8 cellular contexts compared by ENCODE assay signal in the genomic region with DNA sequence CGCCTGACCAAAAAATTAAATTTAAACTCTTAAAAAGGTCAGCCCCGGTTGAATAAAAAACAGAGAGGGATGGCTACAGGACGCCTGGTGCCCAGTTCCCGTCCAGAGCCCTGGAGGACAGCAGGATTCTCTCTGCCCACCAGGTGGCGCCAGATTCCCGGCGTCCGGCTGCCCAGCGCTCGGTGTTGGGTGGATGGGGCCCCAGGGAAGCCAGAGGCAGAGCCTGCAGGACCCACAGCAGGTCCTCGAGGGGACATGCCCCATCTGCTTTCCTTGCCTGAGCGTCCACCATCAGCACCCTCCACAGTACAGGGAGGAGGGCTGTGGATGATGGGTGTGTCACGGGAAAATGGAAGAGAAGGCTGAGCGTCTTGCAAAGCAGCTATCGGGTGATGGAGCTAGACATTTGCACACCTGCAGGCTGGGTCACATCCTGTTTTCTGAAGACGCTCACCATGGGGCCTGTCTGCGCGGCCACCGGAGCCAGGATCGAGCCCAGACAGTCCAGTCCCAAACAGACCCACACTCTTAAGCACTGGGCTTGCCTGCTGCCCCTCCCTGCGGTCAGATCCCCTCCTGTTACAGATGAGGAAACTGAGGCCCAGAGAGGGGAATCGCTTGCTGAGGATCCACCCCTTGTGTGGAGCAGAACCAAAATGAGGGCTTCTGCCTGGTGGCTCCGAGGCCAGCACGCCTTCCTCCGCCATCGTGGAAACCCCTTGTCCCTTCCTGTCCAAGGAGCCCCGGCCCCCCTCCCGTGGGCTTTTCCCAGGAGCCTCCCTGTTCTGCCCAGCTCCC. TPM values are rescaled to one million over a fixed set of nuclear protein-coding genes. Genes with fewer than 3 reads are reported as not detected.
DNase-seq lines count a peak whose midpoint lies in the region; ATAC-seq and TF ChIP-seq lines count a peak whose summit lies in the region.

No MANE protein-coding gene starts in this region.

- no peak overlapping the region for H3K4me3 Mint-ChIP-seq in type B pancreatic cell

- no peaks in the 10 kb centered on the region for H3K36me3 Mint-ChIP-seq in type B pancreatic cell

- no peaks in the 10 kb centered on the region for H3K9me3 Mint-ChIP-seq in type B pancreatic cell

- TF ChIP-seq EP300 in SK-N-SH (IDR thresholded peaks at IDR 0.05; ENCODE audit: borderline replicate concordance in 1 of 2, low read depth in 1 of 2, low read length in 1 of 2) = no peak

- H3K27me3 Mint-ChIP-seq in type B pancreatic cell = peaks cover 6% of the 10 kb centered on the region

- peaks cover 24% of the 10 kb centered on the region for H3K4me1 Mint-ChIP-seq in type B pancreatic cell (ENCODE audit: unreplicated experiment)

- H4K20me1 ChIP-seq in SK-N-SH (ENCODE audit: insufficient read depth) = no peaks in the 10 kb centered on the region

- no peak overlapping the region for H2AFZ ChIP-seq in SK-N-SH (ENCODE audit: low read depth)

- H3K9me2 ChIP-seq in SK-N-SH = no peaks in the 10 kb centered on the region

- H3K4me3 ChIP-seq in AG04449 (ENCODE audit: low read depth, low read length) (no peak overlapping the region), SK-N-SH (ENCODE audit: low read depth in 2 of 2, low read length in 1 of 2) (peak overlapping the region in 1 of 2 experiments; percentile 57; a peak in 1 of 4 replicates)

- intact Hi-C loops in posterior vena cava (cut with DNase I) = loop anchor here (2.0 kb wide), 3 partner anchors 136 to 146 kb away; no protein-coding TSS in a partner anchor

- H3K4me2 ChIP-seq in SK-N-SH = no peak overlapping the region

- H3K4me1 ChIP-seq in SK-N-SH (ENCODE audit: control insufficient read depth in 1 of 2, insufficient read depth in 2 of 2, low read depth in 1 of 2, low read length in 1 of 2) = peaks cover 4 to 9% of the 10 kb centered on the region in 2 experiments; a peak in 2 of 4 replicates

- peaks cover 4% of the 10 kb centered on the region for H3F3A ChIP-seq in SK-N-SH (replicated peaks; ENCODE audit: insufficient read depth)

- WGBS in SK-N-SH (ENCODE audit: low lambda C conversion rate) = 100% methylated on average over 1 of the region's 28 CpGs

- peak; percentile 81 for TF ChIP-seq RAD21 in SK-N-SH (IDR thresholded peaks at IDR 0.05; ENCODE audit: low read length)

- CTCF ChIA-PET in AG04449 (lab: Yijun Ruan, JAX) (interaction anchor here (0.6 to 11.5 kb wide), 24 partner anchors 8 to 358 kb away, joined by 3 to 258 read pairs (median 8); a partner anchor contains a TSS), SK-N-SH (lab: Yijun Ruan, JAX) (interaction anchor here (0.6 to 3.8 kb wide), 13 partner anchors 9 to 358 kb away, joined by 3 to 35 read pairs (median 4); no protein-coding TSS in a partner anchor)

- no peaks in the 10 kb centered on the region for H3K36me3 ChIP-seq in SK-N-SH (replicated peaks in 1 of 2; ENCODE audit: control insufficient read depth in 1 of 2, insufficient read depth in 2 of 2, low read length in 1 of 2)

- no peaks in the 10 kb centered on the region for H3K27me3 ChIP-seq in SK-N-SH (ENCODE audit: insufficient read depth)

- no peaks in the 10 kb centered on the region for H3K79me2 ChIP-seq in SK-N-SH (ENCODE audit: insufficient read depth)

- H3K9me3 ChIP-seq in SK-N-SH = no peaks in the 10 kb centered on the region

- H3K27ac Mint-ChIP-seq in type B pancreatic cell = peak overlapping the region; percentile 6

- H3K9ac ChIP-seq in SK-N-SH = no peak overlapping the region

- peak; percentile 65 for ATAC-seq in GM18909 (IDR thresholded peaks at IDR 0.05; ENCODE audit: poor library complexity, unreplicated experiment)

- POLR2A ChIA-PET in AG04449 (lab: Yijun Ruan, JAX) = interaction anchor here (1.0 to 3.9 kb wide), 4 partner anchors 140 to 358 kb away, joined by 3 to 29 read pairs (median 20); a partner anchor contains a TSS
- POLR2A ChIA-PET in SK-N-SH (lab: Yijun Ruan, JAX) = no interaction called here

- TF ChIP-seq CTCF in AG04449 (IDR thresholded peaks at IDR 0.05; ENCODE audit: insufficient read depth, low read length, missing control alignments) (peak; percentile 95), SK-N-SH (IDR thresholded peaks at IDR 0.05) (peak; percentile 71), type B pancreatic cell (conservative IDR thresholded peaks at IDR 0.05) (peak; percentile 99)

- H3K27ac ChIP-seq in SK-N-SH (ENCODE audit: low read depth in 2 of 2, low read length in 1 of 2) = no peak overlapping the region; a peak in 1 of 4 replicates

- no peak for DNase-seq in AG04449 (ENCODE audit: low read depth, low spot score)
- peak; percentile 43 for DNase-seq in Kasumi-1 (lab: John Stamatoyannopoulos, UW)
- DNase-seq in SK-N-SH = peak; percentile 79
- DNase-seq in activated naive CD4-positive, alpha-beta T cell treated with Interleukin-2 at 50 U/mL for 16 hours = peak; percentile 85
- peak; percentile 79 for DNase-seq in glomerular visceral epithelial cell (ENCODE audit: extremely low spot score)
- DNase-seq in posterior vena cava (ENCODE audit: low spot score) = peak; percentile 95
- DNase-seq in type B pancreatic cell (ENCODE audit: extremely low spot score, unreplicated experiment) = peak; percentile 91

TF ChIP-seq in SK-N-SH, 30 proteins besides CTCF, POLR2A, EP300 and RAD21:
- TF ChIP-seq POLR2AphosphoS5 (IDR thresholded peaks at IDR 0.05; ENCODE audit: low read depth, low read length) (no peak), SMC3 (IDR thresholded peaks at IDR 0.05; ENCODE audit: low read depth, low read length) (peak; percentile 79)

RNA-seq across cellular contexts. Expression of a gene that starts 18.5 kb away (rescaled TPM):
- polyA plus RNA-seq in SK-N-SH (2012; rRNA removed) = 2.3 and 2.7 TPM in 2 replicates
- polyA plus RNA-seq in SK-N-SH (2012; cell fraction: cytosol; rRNA removed) = 1.4 and 2.3 TPM in 2 replicates
- polyA plus RNA-seq in SK-N-SH (2012; cell fraction: nucleus; rRNA removed) = 8.3 and 9.9 TPM in 2 replicates
- total RNA-seq in posterior vena cava (10 to 100 TPM; 50.2 to 55.8 TPM), type B pancreatic cell (ENCODE audit: low replicate concordance) (4.8 and 5.0 TPM in 2 replicates)
